In the genomic region with DNA sequence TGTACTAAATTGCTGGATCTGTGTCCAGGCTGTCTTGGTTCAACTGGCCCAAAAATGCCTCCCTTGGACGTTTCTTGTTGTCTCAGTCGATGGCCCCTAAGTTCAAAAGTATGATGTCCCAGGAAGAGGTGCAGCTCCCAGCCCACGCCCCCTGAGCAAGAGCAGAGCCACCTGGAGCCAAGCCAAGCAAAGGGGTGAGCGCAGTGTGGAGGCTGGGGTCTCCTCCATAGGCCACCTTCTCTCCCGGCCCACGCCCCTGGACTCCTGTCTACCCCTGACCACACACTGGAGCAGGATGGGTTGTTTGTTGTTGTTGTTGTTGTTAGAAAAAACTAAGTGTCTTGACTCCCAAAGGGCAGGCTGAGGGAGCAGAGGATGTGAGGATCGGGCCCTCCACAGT, we compare ENCODE assay signal across 18 cellular contexts. TPM values are rescaled to one million over a fixed set of nuclear protein-coding genes. Genes with fewer than 3 reads are reported as not detected.
DNase-seq lines count a peak whose midpoint lies in the region; ATAC-seq and TF ChIP-seq lines count a peak whose summit lies in the region.
"Had no signal": no experiment of that assay in that cellular context is flagged by ENCODE, and none has a peak within 500 bp of the region (broad histone marks: within the 10 kb centered on the region; RNA-seq: fewer than 3 reads in every experiment).

No MANE protein-coding gene starts in this region.

- no peak for ATAC-seq in WTC11
- ATAC-seq in right cardiac atrium, result no peak
- no peak for ATAC-seq in psoas muscle
- no peak for ATAC-seq in T-cell (replicated peaks in 1 of 4)
- no peak for ATAC-seq in HG02840 (IDR thresholded peaks at IDR 0.05; ENCODE audit: low FRiP score, unreplicated experiment)

- H3K36me3 Mint-ChIP-seq in WTC11 (peaks cover 24% of the 10 kb centered on the region), T-cell (peaks cover 24% of the 10 kb centered on the region)

- no peak overlapping the region for H3K4me3 Mint-ChIP-seq in WTC11
- no peak overlapping the region for H3K4me3 Mint-ChIP-seq in T-cell

- 83% methylated on average over 7 of the region's 7 CpGs for WGBS in right cardiac atrium
- 75 to 83% (median 76%) methylated on average over 7 of the region's 7 CpGs for WGBS in psoas muscle, 3 donors

- H3K27me3 Mint-ChIP-seq in WTC11 (ENCODE audit: low read depth) (no peaks in the 10 kb centered on the region), T-cell (no peaks in the 10 kb centered on the region)

- CTCF ChIA-PET in AG04450 (lab: Charles Lee) (interaction anchor here (3.9 kb wide), 1 partner anchor 138 kb away, joined by 43 read pairs; no protein-coding TSS in a partner anchor), WTC11 (lab: Charles Lee) (interaction anchor here (1.2 to 1.6 kb wide), 2 partner anchors 14 to 154 kb away, joined by 3 to 4 read pairs; no protein-coding TSS in a partner anchor), T-cell (lab: Charles Lee) (no interaction called here)

- H3K27me3 ChIP-seq in AG04450 (ENCODE audit: control insufficient read depth, insufficient read depth, low read length) (no peaks in the 10 kb centered on the region), right cardiac atrium (ENCODE audit: control insufficient read depth, insufficient read depth) (no peaks in the 10 kb centered on the region), psoas muscle (ENCODE audit: insufficient read depth in 3 of 3, low read length in 2 of 3) (no peaks in the 10 kb centered on the region)

- H3K27ac ChIP-seq in AG04450 (ENCODE audit: low read depth, low read length) (peak overlapping the region; percentile 2), right cardiac atrium (ENCODE audit: low read length) (peak overlapping the region; percentile 36), psoas muscle (peak overlapping the region; percentile 63)
- H3K27ac ChIP-seq: C4-2B, KMS-11 had no signal

- H3K4me3 ChIP-seq in AG04450 (ENCODE audit: low read depth, low read length) (no peak overlapping the region), right cardiac atrium (ENCODE audit: low read length) (no peak overlapping the region), psoas muscle (peak overlapping the region; percentile 2)

- POLR2A ChIA-PET in AG04450 (lab: Yijun Ruan, JAX) (no interaction called here), WTC11 (lab: Charles Lee) (no interaction called here), T-cell (lab: Charles Lee) (no interaction called here)

- H3K4me1 ChIP-seq in right cardiac atrium (ENCODE audit: control insufficient read depth, insufficient read depth, low read length) (peaks cover 10% of the 10 kb centered on the region), psoas muscle (peaks cover 27% of the 10 kb centered on the region)

- peaks cover 11% of the 10 kb centered on the region for H3K4me1 Mint-ChIP-seq in WTC11
- peaks cover 10 to 20% (median 16%) of the 10 kb centered on the region in 3 donors for H3K4me1 Mint-ChIP-seq in T-cell

- intact Hi-C loops in right cardiac atrium (cut with DNase I), result loop anchor here in 2 of 4 donors (5.0 to 10.0 kb wide), 3 partner anchors 131 to 239 kb away; a partner anchor contains a TSS
- intact Hi-C loops in psoas muscle (cut with DNase I), result loop anchor here (5.0 to 10.0 kb wide), 2 partner anchors 236 to 239 kb away; no protein-coding TSS in a partner anchor

- H3K27ac Mint-ChIP-seq in WTC11 (peak overlapping the region; percentile 63; the same call in 1 of the 2 replicates), T-cell (no peak overlapping the region)

- no peak for DNase-seq in AG04450 (ENCODE audit: low read depth, low spot score)
- no peak for DNase-seq in WTC11 (ENCODE audit: low spot score)
- no peak for DNase-seq in right cardiac atrium
- DNase-seq in psoas muscle, result no peak
- no peak for DNase-seq in T-cell
- DNase-seq in medulla oblongata (ENCODE audit: extremely low spot score), result no peak
- DNase-seq: DMS 273 treated with DMSO at 0.1 percent for 48 hours, GDM1, GOT3, NCI-H1048, NCI-H1436 treated with DMSO at 0.1 percent for 48 hours, NCI-H2081, NCI-H748 treated with DMSO at 0.1 percent for 48 hours, OCI-M1 had no signal

- H3K9me3 Mint-ChIP-seq in WTC11 (no peaks in the 10 kb centered on the region), T-cell (no peaks in the 10 kb centered on the region)

- peaks cover 0 to 23% of the 10 kb centered on the region in 2 donors for H3K36me3 ChIP-seq in psoas muscle (ENCODE audit: insufficient read depth in 1 of 2, low read depth in 1 of 2)

- no peaks in the 10 kb centered on the region for H3K9me3 ChIP-seq in AG04450 (ENCODE audit: control insufficient read depth, insufficient read depth, low read length)
- no peaks in the 10 kb centered on the region for H3K9me3 ChIP-seq in right cardiac atrium (ENCODE audit: control insufficient read depth, low read length)
- H3K9me3 ChIP-seq in psoas muscle, result no peaks in the 10 kb centered on the region

- no peak for TF ChIP-seq CTCF in AG04450 (IDR thresholded peaks at IDR 0.05; ENCODE audit: low read depth, low read length)
- TF ChIP-seq CTCF in WTC11 (IDR thresholded peaks at IDR 0.05), result no peak
- TF ChIP-seq CTCF in psoas muscle (IDR thresholded peaks at IDR 0.05), result no peak

TF ChIP-seq in WTC11, 78 proteins besides CTCF, POLR2A, EP300 and RAD21 (continues in another document):
- TF ChIP-seq PRRX2 (CRISPR knock-in tag; IDR thresholded peaks at IDR 0.05) (no peak), ZNF423 (CRISPR knock-in tag; IDR thresholded peaks at IDR 0.05) (no peak), ETV6 (CRISPR knock-in tag; IDR thresholded peaks at IDR 0.05) (no peak), ELF4 (CRISPR knock-in tag; IDR thresholded peaks at IDR 0.05; ENCODE audit: low read depth) (no peak), TEAD1 (CRISPR knock-in tag; IDR thresholded peaks at IDR 0.05) (no peak), CBFB (CRISPR knock-in tag; IDR thresholded peaks at IDR 0.05; ENCODE audit: low read depth) (no peak), NFE2L1 (CRISPR knock-in tag; IDR thresholded peaks at IDR 0.05) (no peak)
- TF ChIP-seq, protein P1, sequence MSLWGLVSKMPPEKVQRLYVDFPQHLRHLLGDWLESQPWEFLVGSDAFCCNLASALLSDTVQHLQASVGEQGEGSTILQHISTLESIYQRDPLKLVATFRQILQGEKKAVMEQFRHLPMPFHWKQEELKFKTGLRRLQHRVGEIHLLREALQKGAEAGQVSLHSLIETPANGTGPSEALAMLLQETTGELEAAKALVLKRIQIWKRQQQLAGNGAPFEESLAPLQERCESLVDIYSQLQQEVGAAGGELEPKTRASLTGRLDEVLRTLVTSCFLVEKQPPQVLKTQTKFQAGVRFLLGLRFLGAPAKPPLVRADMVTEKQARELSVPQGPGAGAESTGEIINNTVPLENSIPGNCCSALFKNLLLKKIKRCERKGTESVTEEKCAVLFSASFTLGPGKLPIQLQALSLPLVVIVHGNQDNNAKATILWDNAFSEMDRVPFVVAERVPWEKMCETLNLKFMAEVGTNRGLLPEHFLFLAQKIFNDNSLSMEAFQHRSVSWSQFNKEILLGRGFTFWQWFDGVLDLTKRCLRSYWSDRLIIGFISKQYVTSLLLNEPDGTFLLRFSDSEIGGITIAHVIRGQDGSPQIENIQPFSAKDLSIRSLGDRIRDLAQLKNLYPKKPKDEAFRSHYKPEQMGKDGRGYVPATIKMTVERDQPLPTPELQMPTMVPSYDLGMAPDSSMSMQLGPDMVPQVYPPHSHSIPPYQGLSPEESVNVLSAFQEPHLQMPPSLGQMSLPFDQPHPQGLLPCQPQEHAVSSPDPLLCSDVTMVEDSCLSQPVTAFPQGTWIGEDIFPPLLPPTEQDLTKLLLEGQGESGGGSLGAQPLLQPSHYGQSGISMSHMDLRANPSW (CRISPR knock-in tag; conservative IDR thresholded peaks at IDR 0.05; ENCODE audit: low read depth), result no peak
- TF ChIP-seq, protein P2, sequence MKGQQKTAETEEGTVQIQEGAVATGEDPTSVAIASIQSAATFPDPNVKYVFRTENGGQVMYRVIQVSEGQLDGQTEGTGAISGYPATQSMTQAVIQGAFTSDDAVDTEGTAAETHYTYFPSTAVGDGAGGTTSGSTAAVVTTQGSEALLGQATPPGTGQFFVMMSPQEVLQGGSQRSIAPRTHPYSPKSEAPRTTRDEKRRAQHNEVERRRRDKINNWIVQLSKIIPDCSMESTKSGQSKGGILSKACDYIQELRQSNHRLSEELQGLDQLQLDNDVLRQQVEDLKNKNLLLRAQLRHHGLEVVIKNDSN (CRISPR knock-in tag; IDR thresholded peaks at IDR 0.05), result no peak
- TF ChIP-seq, protein P3, sequence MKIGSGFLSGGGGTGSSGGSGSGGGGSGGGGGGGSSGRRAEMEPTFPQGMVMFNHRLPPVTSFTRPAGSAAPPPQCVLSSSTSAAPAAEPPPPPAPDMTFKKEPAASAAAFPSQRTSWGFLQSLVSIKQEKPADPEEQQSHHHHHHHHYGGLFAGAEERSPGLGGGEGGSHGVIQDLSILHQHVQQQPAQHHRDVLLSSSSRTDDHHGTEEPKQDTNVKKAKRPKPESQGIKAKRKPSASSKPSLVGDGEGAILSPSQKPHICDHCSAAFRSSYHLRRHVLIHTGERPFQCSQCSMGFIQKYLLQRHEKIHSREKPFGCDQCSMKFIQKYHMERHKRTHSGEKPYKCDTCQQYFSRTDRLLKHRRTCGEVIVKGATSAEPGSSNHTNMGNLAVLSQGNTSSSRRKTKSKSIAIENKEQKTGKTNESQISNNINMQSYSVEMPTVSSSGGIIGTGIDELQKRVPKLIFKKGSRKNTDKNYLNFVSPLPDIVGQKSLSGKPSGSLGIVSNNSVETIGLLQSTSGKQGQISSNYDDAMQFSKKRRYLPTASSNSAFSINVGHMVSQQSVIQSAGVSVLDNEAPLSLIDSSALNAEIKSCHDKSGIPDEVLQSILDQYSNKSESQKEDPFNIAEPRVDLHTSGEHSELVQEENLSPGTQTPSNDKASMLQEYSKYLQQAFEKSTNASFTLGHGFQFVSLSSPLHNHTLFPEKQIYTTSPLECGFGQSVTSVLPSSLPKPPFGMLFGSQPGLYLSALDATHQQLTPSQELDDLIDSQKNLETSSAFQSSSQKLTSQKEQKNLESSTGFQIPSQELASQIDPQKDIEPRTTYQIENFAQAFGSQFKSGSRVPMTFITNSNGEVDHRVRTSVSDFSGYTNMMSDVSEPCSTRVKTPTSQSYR (CRISPR knock-in tag; IDR thresholded peaks at IDR 0.05), result no peak

RNA-seq across cellular contexts. Expression of a gene that starts 26.0 kb away (rescaled TPM):
- polyA plus RNA-seq in AG04450 (2011; rRNA removed) (0.30 and 0.36 TPM in 2 replicates), right cardiac atrium (0.91 TPM), psoas muscle (under 1 TPM in 2 of 3 donors, not detected in 1; 0.04 to 0.18 TPM)
- 0.37 TPM in 1 of 2 replicates, not detected in the other for polyA minus RNA-seq in AG04450 (2011; rRNA and poly(A)+ RNA removed)
- total RNA-seq in WTC11 (2021) (6.8 to 11.1 TPM (median 10.3 TPM) in 3 replicates), right cardiac atrium (under 1 TPM; 0.24 to 0.77 (median 0.39) TPM), psoas muscle (under 1 TPM in 2 of 4 donors, not detected in 2; 0.18 to 0.23 TPM), T-cell (1 to 10 TPM in 1 of 5 donors, under 1 TPM in 3, not detected in 1; 0.36 to 1.1 (median 0.59) TPM)
- total RNA-seq: RPMI7951 had no signal

RNA-seq across cellular contexts. Expression of a gene that starts 54.8 kb away (rescaled TPM):
- polyA plus RNA-seq in AG04450 (2011; rRNA removed) (5.3 and 9.3 TPM in 2 replicates), right cardiac atrium (16.2 TPM), psoas muscle (10 to 100 TPM in 1 of 3 donors, 1 to 10 TPM in 2; 5.9 to 44.1 (median 7.3) TPM)
- 1.00 and 1.0 TPM in 2 replicates for polyA minus RNA-seq in AG04450 (2011; rRNA and poly(A)+ RNA removed)
- total RNA-seq in WTC11 (2021) (86.2 to 90.3 TPM (median 87.8 TPM) in 3 replicates), right cardiac atrium (10 to 100 TPM; 33.9 to 40.9 (median 36.2) TPM), psoas muscle (10 to 100 TPM; 19.7 to 31.4 (median 25.4) TPM), T-cell (10 to 100 TPM; 26.6 to 49.0 (median 46.8) TPM)

Comparison
In these comparisons a context has a peak if more than half of its experiments do, and no peak if none do; other contexts are left out.
1. H3K27ac ChIP-seq: peak in every context shown above with its lines; median percentile 63 in psoas muscle; 36 in right cardiac atrium; 2 in AG04450.
2. CTCF ChIA-PET loops: an anchor here in AG04450 (3.9 kb wide) and WTC11 (1.2 to 1.6 kb wide); none called in T-cell.